Comparison of ENCODE assay signal across 8 cellular contexts in genomic region chr1:41662656-41663437, GRCh38.
DNase-seq lines count a peak whose midpoint lies in the region; ATAC-seq, FAIRE-seq and TF ChIP-seq lines count a peak whose summit lies in the region.

No MANE protein-coding gene starts in this region.

- peaks cover 28% of the 10 kb centered on the region for H3K36me3 Mint-ChIP-seq in activated CD4-positive, alpha-beta memory T cell treated with anti-CD3 and anti-CD28 coated beads, Interleukin-2, amount 10 ng/mL, durations not matched to agents 7 days and 5 days (ENCODE audit: low read depth)
- peaks cover 0 to 13% (median 0%) of the 10 kb centered on the region in 5 donors for H3K36me3 Mint-ChIP-seq in naive thymus-derived CD4-positive, alpha-beta T cell
- no peaks in the 10 kb centered on the region for H3K36me3 Mint-ChIP-seq in type B pancreatic cell

- no peaks in the 10 kb centered on the region for H3K36me3 ChIP-seq in esophagus squamous epithelium
- H3K36me3 ChIP-seq in naive thymus-derived CD4-positive, alpha-beta T cell (ENCODE audit: control insufficient read depth in 2 of 3, insufficient read depth in 3 of 3, low read length in 3 of 3) = no peaks in the 10 kb centered on the region

- peak overlapping the region; percentile 61 for H3K4me3 Mint-ChIP-seq in activated CD4-positive, alpha-beta memory T cell treated with anti-CD3 and anti-CD28 coated beads, Interleukin-2, amount 10 ng/mL, durations not matched to agents 7 days and 5 days
- peak overlapping the region; percentile 25 to 79 (median 56) for H3K4me3 Mint-ChIP-seq in naive thymus-derived CD4-positive, alpha-beta T cell
- peak overlapping the region; percentile 72 for H3K4me3 Mint-ChIP-seq in type B pancreatic cell

- intact Hi-C loops in esophagus squamous epithelium (cut with DNase I) = no loop called here
- intact Hi-C loops in naive thymus-derived CD4-positive, alpha-beta T cell (cut with micrococcal nuclease) = loop anchor here (1.0 to 10.0 kb wide), 8 partner anchors 76 to 792 kb away; partner anchors contain the start of genes HIVEP3 (in 1 of the 2), PPCS (in 1 of the 2) and ZMYND12 (in 1 of the 2)

- FAIRE-seq in HTR-8/SVneo (lab: Jason Lieb, UNC) = no peak

- peak; percentile 35 for ATAC-seq in GM21360 (IDR thresholded peaks at IDR 0.05; ENCODE audit: unreplicated experiment)
- ATAC-seq in naive thymus-derived CD4-positive, alpha-beta T cell = peak; percentile 49

- peaks cover 15 to 82% (median 40%) of the 10 kb centered on the region in 3 donors for H3K4me1 ChIP-seq in esophagus squamous epithelium
- H3K4me1 ChIP-seq in naive thymus-derived CD4-positive, alpha-beta T cell (ENCODE audit: control insufficient read depth in 2 of 2, insufficient read depth in 2 of 2, low read length in 2 of 2) = peaks cover 32 to 51% of the 10 kb centered on the region in 2 donors

- H3K4me3 ChIP-seq in esophagus squamous epithelium = peak overlapping the region; percentile 49 to 87 (median 64)
- no peak overlapping the region for H3K4me3 ChIP-seq in naive thymus-derived CD4-positive, alpha-beta T cell (ENCODE audit: low read length)

- H3K9me3 ChIP-seq in esophagus squamous epithelium = no peaks in the 10 kb centered on the region
- no peaks in the 10 kb centered on the region for H3K9me3 ChIP-seq in naive thymus-derived CD4-positive, alpha-beta T cell (ENCODE audit: control insufficient read depth in 2 of 3, low read length in 3 of 3)

- CTCF ChIA-PET in activated CD4-positive, alpha-beta memory T cell treated with anti-CD3 and anti-CD28 coated beads, Interleukin-2, amount 10 ng/mL, durations not matched to agents 7 days and 5 days (lab: Charles Lee) = interaction anchor here (1.0 to 5.2 kb wide), 3 partner anchors 10 to 129 kb away, joined by 3 to 37 read pairs (median 6); no protein-coding TSS in a partner anchor
- CTCF ChIA-PET in naive thymus-derived CD4-positive, alpha-beta T cell (lab: Charles Lee) = interaction anchor here (1.2 kb wide), 1 partner anchor 11 kb away, joined by 3 read pairs; no protein-coding TSS in a partner anchor

- no peak for TF ChIP-seq POLR2A in esophagus squamous epithelium (IDR thresholded peaks at IDR 0.05)

- TF ChIP-seq CTCF in esophagus squamous epithelium (IDR thresholded peaks at IDR 0.05) = no peak
- TF ChIP-seq CTCF in type B pancreatic cell (conservative IDR thresholded peaks at IDR 0.05) = no peak

- DNase-seq in D341Med (ENCODE audit: low spot score) (peak; percentile 80), HK-2 (ENCODE audit: unreplicated experiment) (peak; percentile 76), esophagus squamous epithelium (lab: John Stamatoyannopoulos, UW) (no peak), type B pancreatic cell (ENCODE audit: extremely low spot score, unreplicated experiment) (peak; percentile 73), HTR-8/SVneo (ENCODE audit: insufficient read length, low spot score) (no peak)
- DNase-seq in activated CD4-positive, alpha-beta memory T cell treated with anti-CD3 and anti-CD28 coated beads, Interleukin-2, amount 10 ng/mL, durations not matched to agents 7 days and 5 days = no peak
- DNase-seq in naive thymus-derived CD4-positive, alpha-beta T cell = peak in 1 of 9 donors; percentile 28

- H3K27ac Mint-ChIP-seq in activated CD4-positive, alpha-beta memory T cell treated with anti-CD3 and anti-CD28 coated beads, Interleukin-2, amount 10 ng/mL, durations not matched to agents 7 days and 5 days = peak overlapping the region; percentile 45
- peak overlapping the region in 8 of 9 donors; percentile 24 to 90 (median 76) for H3K27ac Mint-ChIP-seq in naive thymus-derived CD4-positive, alpha-beta T cell
- H3K27ac Mint-ChIP-seq in type B pancreatic cell = no peak overlapping the region

- peaks cover 83% of the 10 kb centered on the region for H3K4me1 Mint-ChIP-seq in activated CD4-positive, alpha-beta memory T cell treated with anti-CD3 and anti-CD28 coated beads, Interleukin-2, amount 10 ng/mL, durations not matched to agents 7 days and 5 days
- H3K4me1 Mint-ChIP-seq in naive thymus-derived CD4-positive, alpha-beta T cell = peaks cover 44 to 80% (median 66%) of the 10 kb centered on the region in 7 donors
- peaks cover 23% of the 10 kb centered on the region for H3K4me1 Mint-ChIP-seq in type B pancreatic cell (ENCODE audit: unreplicated experiment)

- no peaks in the 10 kb centered on the region for H3K9me3 Mint-ChIP-seq in activated CD4-positive, alpha-beta memory T cell treated with anti-CD3 and anti-CD28 coated beads, Interleukin-2, amount 10 ng/mL, durations not matched to agents 7 days and 5 days
- H3K9me3 Mint-ChIP-seq in naive thymus-derived CD4-positive, alpha-beta T cell = no peaks in the 10 kb centered on the region
- no peaks in the 10 kb centered on the region for H3K9me3 Mint-ChIP-seq in type B pancreatic cell

- no peaks in the 10 kb centered on the region for H3K27me3 ChIP-seq in esophagus squamous epithelium
- H3K27me3 ChIP-seq in naive thymus-derived CD4-positive, alpha-beta T cell (ENCODE audit: control insufficient read depth in 2 of 2, insufficient read depth in 2 of 2, low read length in 2 of 2) = no peaks in the 10 kb centered on the region

- WGBS in esophagus squamous epithelium, 2 donors = 80% methylated on average over 1 of the region's 41 CpGs; no CpG with 5 or more reads in 1 of the 2 donors

- peak overlapping the region; percentile 71 to 92 (median 90) for H3K27ac ChIP-seq in esophagus squamous epithelium
- H3K27ac ChIP-seq in naive thymus-derived CD4-positive, alpha-beta T cell (ENCODE audit: low read depth, low read length) = peak overlapping the region; percentile 61

- H3K27me3 Mint-ChIP-seq in activated CD4-positive, alpha-beta memory T cell treated with anti-CD3 and anti-CD28 coated beads, Interleukin-2, amount 10 ng/mL, durations not matched to agents 7 days and 5 days = no peaks in the 10 kb centered on the region
- no peaks in the 10 kb centered on the region for H3K27me3 Mint-ChIP-seq in naive thymus-derived CD4-positive, alpha-beta T cell
- H3K27me3 Mint-ChIP-seq in type B pancreatic cell = peaks cover 49% of the 10 kb centered on the region

- POLR2A ChIA-PET in activated CD4-positive, alpha-beta memory T cell treated with anti-CD3 and anti-CD28 coated beads, Interleukin-2, amount 10 ng/mL, durations not matched to agents 7 days and 5 days (lab: Charles Lee) = interaction anchor here (0.8 to 7.0 kb wide), 14 partner anchors 10 to 257 kb away, joined by 3 to 79 read pairs (median 4); no protein-coding TSS in a partner anchor
- POLR2A ChIA-PET in naive thymus-derived CD4-positive, alpha-beta T cell (lab: Charles Lee) = interaction anchor here (1.3 to 3.2 kb wide), 3 partner anchors 8 to 10 kb away, joined by 3 to 20 read pairs (median 3); no protein-coding TSS in a partner anchor

Comparison
In these comparisons a context has a peak if more than half of its experiments do, and no peak if none do; other contexts are left out.
1. DNase-seq: peak in D341Med (single experiment), HK-2 (single experiment) and type B pancreatic cell (single experiment); none in activated CD4-positive, alpha-beta memory T cell treated with anti-CD3 and anti-CD28 coated beads, Interleukin-2, amount 10 ng/mL, durations not matched to agents 7 days and 5 days (single experiment), esophagus squamous epithelium (single experiment) and HTR-8/SVneo (single experiment).
2. Peak in every context shown above with its lines, with median percentiles within 50 percentile points of each other: H3K4me3 Mint-ChIP-seq.